Comparison of ENCODE assay signal across 9 cellular contexts in genomic region chr1:186183970-186184628, GRCh38.
DNase-seq lines count a peak whose midpoint lies in the region; ATAC-seq and TF ChIP-seq lines count a peak whose summit lies in the region.
"Had no signal": no experiment of that assay in that cellular context is flagged by ENCODE, and none has a peak within 500 bp of the region (broad histone marks: within the 10 kb centered on the region; RNA-seq: fewer than 3 reads in every experiment).

No MANE protein-coding gene starts in this region.

- peaks cover 20% of the 10 kb centered on the region for H3K27me3 Mint-ChIP-seq in activated CD4-positive, alpha-beta T cell treated with anti-CD3 and anti-CD28 coated beads, Interleukin-2, amount 10 ng/mL, durations not matched to agents 24 days and 14 days

- H2BK15ac ChIP-seq in mesendoderm (replicated peaks; ENCODE audit: low read depth), result no peak overlapping the region

- no peak overlapping the region for H3K23ac ChIP-seq in mesendoderm (ENCODE audit: low read length)

- no peaks in the 10 kb centered on the region for H3K36me3 ChIP-seq in DOHH2 (ENCODE audit: control insufficient read depth, low read length)
- no peaks in the 10 kb centered on the region for H3K36me3 ChIP-seq in colonic mucosa
- H3K36me3 ChIP-seq in mesendoderm (ENCODE audit: control insufficient read depth, insufficient read depth, low read length), result no peaks in the 10 kb centered on the region

- no CpG with 5 or more reads among the region's 5 CpGs for WGBS in mesendoderm (ENCODE audit: extremely low coverage, insufficient coverage, low lambda C conversion rate)

- H2AK5ac ChIP-seq in mesendoderm (ENCODE audit: low read length), result no peak overlapping the region

- no peaks in the 10 kb centered on the region for H3K79me2 ChIP-seq in DOHH2 (ENCODE audit: control insufficient read depth, low read length)
- H3K79me2 ChIP-seq in mesendoderm (ENCODE audit: control insufficient read depth, insufficient read depth, low read length), result no peaks in the 10 kb centered on the region

- H3K9me3 ChIP-seq in DOHH2 (ENCODE audit: control insufficient read depth, insufficient read depth, low read length), result no peaks in the 10 kb centered on the region
- H3K9me3 ChIP-seq in colonic mucosa, result no peaks in the 10 kb centered on the region

- H3K9me3 Mint-ChIP-seq in activated CD4-positive, alpha-beta T cell treated with anti-CD3 and anti-CD28 coated beads, Interleukin-2, amount 10 ng/mL, durations not matched to agents 24 days and 14 days, result no peaks in the 10 kb centered on the region
- H3K9me3 Mint-ChIP-seq: brain had no signal

- H3K27ac Mint-ChIP-seq in activated CD4-positive, alpha-beta T cell treated with anti-CD3 and anti-CD28 coated beads, Interleukin-2, amount 10 ng/mL, durations not matched to agents 24 days and 14 days, result no peak overlapping the region
- H3K27ac Mint-ChIP-seq: brain had no signal

- H3K36me3 Mint-ChIP-seq in activated CD4-positive, alpha-beta T cell treated with anti-CD3 and anti-CD28 coated beads, Interleukin-2, amount 10 ng/mL, durations not matched to agents 24 days and 14 days (ENCODE audit: low read depth), result no peaks in the 10 kb centered on the region
- H3K36me3 Mint-ChIP-seq: brain had no signal

- H3K9ac ChIP-seq in colonic mucosa (ENCODE audit: low read depth in 2 of 2, low read length in 2 of 2), result no peak overlapping the region
- no peak overlapping the region for H3K9ac ChIP-seq in mesendoderm (ENCODE audit: low read length)

- ATAC-seq in GM21447 (IDR thresholded peaks at IDR 0.05; ENCODE audit: unreplicated experiment), result peak; percentile 68
- peak; percentile 61 for ATAC-seq in HG03457 (IDR thresholded peaks at IDR 0.05; ENCODE audit: unreplicated experiment)

- H3K4me3 ChIP-seq in DOHH2 (ENCODE audit: low read length), result peak overlapping the region; percentile 2; the same call in 1 of the 2 replicates
- H3K4me3 ChIP-seq in fibroblast of mammary gland (ENCODE audit: control insufficient read depth, low read depth, low read length), result no peak overlapping the region
- H3K4me3 ChIP-seq in colonic mucosa, result no peak overlapping the region
- H3K4me3 ChIP-seq in mesendoderm (ENCODE audit: low read length), result no peak overlapping the region

- H3K27me3 ChIP-seq in DOHH2 (ENCODE audit: control insufficient read depth, low read length) (0 out of 2 replicates have a peak, but pooled peaks cover 2% of the 10 kb centered on the region), colonic mucosa (no peaks in the 10 kb centered on the region), mesendoderm (ENCODE audit: insufficient read depth, low read length, poor library complexity) (no peaks in the 10 kb centered on the region)

- H4K20me1 ChIP-seq in DOHH2 (ENCODE audit: control insufficient read depth, insufficient read depth, low read depth, low read length), result no peaks in the 10 kb centered on the region

- no peaks in the 10 kb centered on the region for H3K79me1 ChIP-seq in mesendoderm (ENCODE audit: low read length)

- H4K5ac ChIP-seq in mesendoderm (ENCODE audit: low read length), result no peak overlapping the region

- no peaks in the 10 kb centered on the region for H3K9me2 ChIP-seq in DOHH2 (replicated peaks; ENCODE audit: control insufficient read depth, low read length)

- H3K4me3 Mint-ChIP-seq in activated CD4-positive, alpha-beta T cell treated with anti-CD3 and anti-CD28 coated beads, Interleukin-2, amount 10 ng/mL, durations not matched to agents 24 days and 14 days, result no peak overlapping the region
- H3K4me3 Mint-ChIP-seq: brain had no signal

- peak overlapping the region; percentile 38 for H3K4me2 ChIP-seq in DOHH2 (ENCODE audit: low read length)
- H3K4me2 ChIP-seq in mesendoderm (ENCODE audit: low read length), result no peak overlapping the region

- no peak for TF ChIP-seq CTCF in DOHH2 (IDR thresholded peaks at IDR 0.05; ENCODE audit: low read depth, low read length, poor library complexity, severe bottlenecking)
- no peak for TF ChIP-seq CTCF in fibroblast of mammary gland (conservative IDR thresholded peaks at IDR 0.05; ENCODE audit: control insufficient read depth, insufficient read depth, low read depth, low read length)
- no peak for TF ChIP-seq CTCF in colonic mucosa (IDR thresholded peaks at IDR 0.05)

- H3K4me1 ChIP-seq in DOHH2 (ENCODE audit: control insufficient read depth, low read length) (peaks cover 9% of the 10 kb centered on the region), colonic mucosa (no peaks in the 10 kb centered on the region), mesendoderm (ENCODE audit: control insufficient read depth, low read depth, low read length) (no peaks in the 10 kb centered on the region)

- H4K8ac ChIP-seq in mesendoderm (ENCODE audit: low read depth, low read length), result no peak overlapping the region

- H2BK120ac ChIP-seq in mesendoderm (ENCODE audit: low read depth, low read length), result no peak overlapping the region

- no peak overlapping the region for H3K18ac ChIP-seq in mesendoderm (ENCODE audit: low read length)

- peaks cover 20% of the 10 kb centered on the region for H3K4me1 Mint-ChIP-seq in activated CD4-positive, alpha-beta T cell treated with anti-CD3 and anti-CD28 coated beads, Interleukin-2, amount 10 ng/mL, durations not matched to agents 24 days and 14 days

- no peaks in the 10 kb centered on the region; the same call in 1 of the 2 replicates for H3F3A ChIP-seq in DOHH2 (ENCODE audit: control insufficient read depth, insufficient read depth)

- H3K4ac ChIP-seq in mesendoderm (ENCODE audit: low read depth, low read length), result no peak overlapping the region

- no peak overlapping the region for H3K27ac ChIP-seq in DOHH2 (ENCODE audit: low read depth, low read length)
- H3K27ac ChIP-seq in colonic mucosa, result no peak overlapping the region
- H3K27ac ChIP-seq in mesendoderm (ENCODE audit: low read depth, low read length), result no peak overlapping the region

- DNase-seq in fibroblast of mammary gland (ENCODE audit: low read depth), result peak; percentile 77
- no peak for DNase-seq in activated CD4-positive, alpha-beta T cell treated with anti-CD3 and anti-CD28 coated beads, Interleukin-2, amount 10 ng/mL, durations not matched to agents 24 days and 14 days
- no peak for DNase-seq in colonic mucosa
- no peak for DNase-seq in mesendoderm
- no peak for DNase-seq in stimulated activated CD4-positive, alpha-beta T cell treated with anti-CD3 and anti-CD28 coated beads, Interleukin-4, amount 100 ng/mL, for 24 hours

- H3K56ac ChIP-seq in mesendoderm (ENCODE audit: low read length), result no peak overlapping the region

- H2BK5ac ChIP-seq in mesendoderm (ENCODE audit: low read length), result no peak overlapping the region

- intact Hi-C loops in activated CD4-positive, alpha-beta T cell treated with anti-CD3 and anti-CD28 coated beads, Interleukin-2, amount 10 ng/mL, durations not matched to agents 24 days and 14 days (cut with micrococcal nuclease), result no loop called here
- intact Hi-C loops in colonic mucosa (cut with DNase I), result no loop called here
